14 cellular contexts compared by ENCODE assay signal in the genomic region with DNA sequence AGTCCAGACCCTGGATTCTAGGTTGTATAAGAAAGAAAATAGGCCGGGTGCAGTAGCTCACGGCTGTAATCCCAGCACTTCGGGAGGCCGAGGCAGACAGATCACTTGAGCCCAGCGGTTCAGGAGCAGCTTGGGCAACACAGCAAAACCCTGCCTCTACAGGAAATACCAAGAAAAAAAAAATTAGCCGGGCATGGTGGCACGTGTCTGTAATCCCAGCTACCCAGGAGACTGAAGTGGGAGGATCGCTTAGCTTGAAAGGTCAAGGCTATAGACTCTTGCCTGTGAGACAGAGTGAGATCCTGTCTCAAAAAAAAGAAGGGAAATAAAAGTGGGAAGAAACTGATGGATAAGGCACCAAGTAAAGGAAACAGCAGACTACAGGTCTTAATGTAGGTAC.
DNase-seq lines count a peak whose midpoint lies in the region; ATAC-seq, FAIRE-seq and TF ChIP-seq lines count a peak whose summit lies in the region.
"Had no signal": no experiment of that assay in that cellular context is flagged by ENCODE, and none has a peak within 500 bp of the region (broad histone marks: within the 10 kb centered on the region; RNA-seq: fewer than 3 reads in every experiment).

No MANE protein-coding gene starts in this region.

- BruUV-seq in GM12878 (replicated peaks; lab: Mats Ljungman, UMichigan): TSS peak; percentile 56

- SMC1A ChIA-PET in GM12878 (lab: Charles Lee; ENCODE audit: uncharacterized antibody, unreplicated experiment): interaction anchor here (0.8 to 3.6 kb wide), 10 partner anchors 9 to 107 kb away, joined by 4 to 24 read pairs (median 6); no protein-coding TSS in a partner anchor

- H3K36me3 Mint-ChIP-seq in activated CD4-positive, alpha-beta T cell treated with anti-CD3 and anti-CD28 coated beads, Interleukin-2, amount 10 ng/mL, durations not matched to agents 7 days and 5 days (ENCODE audit: low read depth): peaks cover 26% of the 10 kb centered on the region
- H3K36me3 Mint-ChIP-seq in IgD-negative memory B cell: peaks cover 7% of the 10 kb centered on the region

- H3K9ac ChIP-seq in GM12878 (ENCODE audit: control insufficient read depth, insufficient read depth, low read length): peak overlapping the region; percentile 55

- H3K27me3 ChIP-seq in GM12878 (replicated peaks in 1 of 2; ENCODE audit: control insufficient read depth in 2 of 2, insufficient read depth in 2 of 2, low read length in 1 of 2): no peaks in the 10 kb centered on the region
- no peaks in the 10 kb centered on the region for H3K27me3 ChIP-seq in spleen (replicated peaks in 1 of 7)
- H3K27me3 ChIP-seq: esophagus muscularis mucosa, tibial artery had no signal

- intact Hi-C loops in GM12878 (cut with micrococcal nuclease; ENCODE audit: unreplicated experiment) (loop anchor here (1.0 kb wide), 1 partner anchor 9 kb away; no protein-coding TSS in a partner anchor), spleen (cut with DNase I; ENCODE audit: low total_unique reads) (no loop called here)

- H3K4me1 Mint-ChIP-seq in activated CD4-positive, alpha-beta T cell treated with anti-CD3 and anti-CD28 coated beads, Interleukin-2, amount 10 ng/mL, durations not matched to agents 7 days and 5 days: peaks cover 53% of the 10 kb centered on the region
- H3K4me1 Mint-ChIP-seq in IgD-negative memory B cell: peaks cover 48 to 64% (median 58%) of the 10 kb centered on the region in 3 donors

- H3K27ac Mint-ChIP-seq in activated CD4-positive, alpha-beta T cell treated with anti-CD3 and anti-CD28 coated beads, Interleukin-2, amount 10 ng/mL, durations not matched to agents 7 days and 5 days: peak overlapping the region; percentile 70
- peak overlapping the region; percentile 64 to 93 (median 75) for H3K27ac Mint-ChIP-seq in IgD-negative memory B cell
- H3K27ac Mint-ChIP-seq: GM23338 had no signal

- FAIRE-seq in GM12878 (lab: Jason Lieb, UNC): no peak

- H3K4me1 ChIP-seq in GM12878 (ENCODE audit: control insufficient read depth, insufficient read depth, low read length): peaks cover 42% of the 10 kb centered on the region
- H3K4me1 ChIP-seq in spleen: peaks cover 31 to 94% (median 71%) of the 10 kb centered on the region in 6 donors

- H3K36me3 ChIP-seq in GM12878 (ENCODE audit: control insufficient read depth in 2 of 2, insufficient read depth in 2 of 2, low read length in 1 of 2): peaks cover 0 to 2% of the 10 kb centered on the region in 2 experiments; a peak in 2 of 4 replicates
- peaks cover 0 to 25% (median 0%) of the 10 kb centered on the region in 6 donors for H3K36me3 ChIP-seq in spleen

- DNase-seq in activated CD4-positive, alpha-beta T cell treated with anti-CD3 and anti-CD28 coated beads, Interleukin-2, amount 10 ng/mL, durations not matched to agents 7 days and 5 days: no peak
- DNase-seq in activated CD4-positive, alpha-beta T cell treated with anti-CD3 and anti-CD28 coated beads for 4 hours: no peak
- DNase-seq in GM12878 (ENCODE audit: low read depth, low spot score) (no peak), spleen (no peak), NAMALWA (ENCODE audit: low spot score) (no peak), activated gamma-delta T cell treated with Interleukin-2 at 50 U/mL for 16 hours (no peak)
- DNase-seq: caudate nucleus, NCI-H1930, right cardiac atrium, tibial artery had no signal

- H3K27ac ChIP-seq in GM12878 (ENCODE audit: control insufficient read depth, insufficient read depth) (peak overlapping the region; percentile 80), spleen (peak overlapping the region in 5 of 8 donors; percentile 3 to 55 (median 28))
- H3K27ac ChIP-seq: esophagus muscularis mucosa, tibial artery had no signal

- H3K9me3 ChIP-seq in GM12878 (replicated peaks; ENCODE audit: control insufficient read depth, insufficient read depth, low read length): peaks cover 5% of the 10 kb centered on the region; the same call in 2 of the 3 replicates
- no peaks in the 10 kb centered on the region for H3K9me3 ChIP-seq in spleen
- H3K9me3 ChIP-seq: esophagus muscularis mucosa, tibial artery had no signal

- H3K4me3 ChIP-seq in GM12878 (peak overlapping the region; percentile 33), spleen (peak overlapping the region in 1 of 8 donors; percentile 23)
- H3K4me3 ChIP-seq: esophagus muscularis mucosa, GM23338, tibial artery had no signal

- TF ChIP-seq POLR2A in GM12878 (IDR thresholded peaks at IDR 0.05; ENCODE audit: low read depth, low read length) (no peak), spleen (IDR thresholded peaks at IDR 0.05) (no peak)

- no peaks in the 10 kb centered on the region for H4K20me1 ChIP-seq in GM12878 (ENCODE audit: control insufficient read depth, insufficient read depth)

- no peak for TF ChIP-seq CTCF in GM12878 (IDR thresholded peaks at IDR 0.05 in 2 of 3, conservative IDR thresholded peaks at IDR 0.05 in 1 of 3; ENCODE audit: control insufficient read depth in 2 of 3, extremely low read depth in 1 of 3, insufficient read depth in 1 of 3, low read depth in 3 of 3, low read length in 3 of 3)
- no peak for TF ChIP-seq CTCF in spleen (IDR thresholded peaks at IDR 0.05 in 8 of 11, conservative IDR thresholded peaks at IDR 0.05 in 3 of 11)

- RAD21 ChIA-PET in GM12878 (lab: Charles Lee; ENCODE audit: unreplicated experiment): interaction anchor here (1.0 to 2.6 kb wide), 11 partner anchors 9 to 125 kb away, joined by 3 to 10 read pairs (median 6); no protein-coding TSS in a partner anchor

- CTCF ChIA-PET in activated CD4-positive, alpha-beta T cell treated with anti-CD3 and anti-CD28 coated beads, Interleukin-2, amount 10 ng/mL, durations not matched to agents 7 days and 5 days (lab: Charles Lee): interaction anchor here (0.7 to 1.2 kb wide), 6 partner anchors 21 to 125 kb away, joined by 3 read pairs; no protein-coding TSS in a partner anchor
- CTCF ChIA-PET in GM12878 (lab: Yijun Ruan, JAX): interaction anchor here (1.1 to 5.9 kb wide), 7 partner anchors 11 to 125 kb away, joined by 3 to 44 read pairs (median 5); no protein-coding TSS in a partner anchor

- peaks cover 27% of the 10 kb centered on the region for H3K79me2 ChIP-seq in GM12878 (ENCODE audit: control insufficient read depth, insufficient read depth, low read length)

- ATAC-seq in GM12878: peak; percentile 4
- ATAC-seq in HG02970 (IDR thresholded peaks at IDR 0.05; ENCODE audit: low FRiP score, unreplicated experiment): no peak
- ATAC-seq: GM23338 had no signal

- peak overlapping the region; percentile 62 for H3K4me2 ChIP-seq in GM12878 (ENCODE audit: control insufficient read depth, insufficient read depth)
- H3K4me2 ChIP-seq: GM23338 had no signal

- no peak for TF ChIP-seq EP300 in GM12878 (IDR thresholded peaks at IDR 0.05; ENCODE audit: borderline replicate concordance in 1 of 2, control insufficient read depth in 1 of 2, low read depth in 2 of 2, low read length in 2 of 2)

- no peaks in the 10 kb centered on the region for H3K27me3 Mint-ChIP-seq in activated CD4-positive, alpha-beta T cell treated with anti-CD3 and anti-CD28 coated beads, Interleukin-2, amount 10 ng/mL, durations not matched to agents 7 days and 5 days
- no peaks in the 10 kb centered on the region for H3K27me3 Mint-ChIP-seq in IgD-negative memory B cell

- H2AFZ ChIP-seq in GM12878 (ENCODE audit: control insufficient read depth, low read depth, low read length): no peak overlapping the region
- H2AFZ ChIP-seq: GM23338 had no signal

- H3K9me3 Mint-ChIP-seq in activated CD4-positive, alpha-beta T cell treated with anti-CD3 and anti-CD28 coated beads, Interleukin-2, amount 10 ng/mL, durations not matched to agents 7 days and 5 days: peaks cover 12% of the 10 kb centered on the region
- peaks cover 0 to 2% (median 0%) of the 10 kb centered on the region in 3 donors for H3K9me3 Mint-ChIP-seq in IgD-negative memory B cell
- H3K9me3 Mint-ChIP-seq: GM23338 had no signal

- in situ Hi-C loops in GM12878 (cut with MboI): no loop called here

- 0% methylated on average over 8 of the region's 8 CpGs for WGBS in GM12878 (ENCODE audit: insufficient coverage, insufficient replicate concordance, low lambda C conversion rate, missing lambda C conversion rate)
- 29 to 58% (median 36%) methylated on average over 8 of the region's 8 CpGs for WGBS in spleen, 5 donors

- peak overlapping the region; percentile 1 for H3K4me3 Mint-ChIP-seq in activated CD4-positive, alpha-beta T cell treated with anti-CD3 and anti-CD28 coated beads, Interleukin-2, amount 10 ng/mL, durations not matched to agents 7 days and 5 days
- peak overlapping the region in 3 of 4 donors; percentile 63 to 89 (median 88) for H3K4me3 Mint-ChIP-seq in IgD-negative memory B cell
- H3K4me3 Mint-ChIP-seq: GM23338 had no signal

- TF ChIP-seq RAD21 in GM12878 (IDR thresholded peaks at IDR 0.05; ENCODE audit: insufficient read depth, low read depth, low read length): no peak

- POLR2A ChIA-PET in activated CD4-positive, alpha-beta T cell treated with anti-CD3 and anti-CD28 coated beads, Interleukin-2, amount 10 ng/mL, durations not matched to agents 7 days and 5 days (lab: Charles Lee): interaction anchor here (0.6 kb wide), 1 partner anchor 567 kb away, joined by 3 read pairs; no protein-coding TSS in a partner anchor
- POLR2A ChIA-PET in GM12878 (lab: Charles Lee): interaction anchor here (0.6 to 1.6 kb wide), 9 partner anchors 9 to 117 kb away, joined by 3 to 4 read pairs (median 3); no protein-coding TSS in a partner anchor

TF ChIP-seq in GM12878, 131 proteins besides CTCF, POLR2A, EP300 and RAD21:
- TF ChIP-seq BHLHE40 (IDR thresholded peaks at IDR 0.05; ENCODE audit: borderline replicate concordance in 1 of 2, low read depth in 2 of 2, low read length in 1 of 2): peak in 1 of 2 experiments; percentile 49; a peak in 1 of 4 replicates
- TF ChIP-seq BMI1 (IDR thresholded peaks at IDR 0.05; ENCODE audit: borderline replicate concordance): no peak
- no peak for TF ChIP-seq TCF7 (IDR thresholded peaks at IDR 0.05; ENCODE audit: borderline replicate concordance)
- no peak for TF ChIP-seq MTA3 (IDR thresholded peaks at IDR 0.05; ENCODE audit: borderline replicate concordance, low read length)
- no peak for TF ChIP-seq KDM1A (IDR thresholded peaks at IDR 0.05; ENCODE audit: borderline replicate concordance)
